In genomic region chr5:135029468-135030122, GRCh38 we compare ENCODE assay signal across 16 cellular contexts. TPM values are rescaled to one million over a fixed set of nuclear protein-coding genes. Genes with fewer than 3 reads are reported as not detected.
DNase-seq lines count a peak whose midpoint lies in the region; ATAC-seq, FAIRE-seq and TF ChIP-seq lines count a peak whose summit lies in the region.
"Had no signal": no experiment of that assay in that cellular context is flagged by ENCODE, and none has a peak within 500 bp of the region (broad histone marks: within the 10 kb centered on the region; RNA-seq: fewer than 3 reads in every experiment).

No MANE protein-coding gene starts in this region.

- no peaks in the 10 kb centered on the region for H3K36me3 Mint-ChIP-seq in CD4-positive, alpha-beta T cell (ENCODE audit: low read depth)
- H3K36me3 Mint-ChIP-seq in H9 (ENCODE audit: insufficient read depth in 1 of 3, low read depth in 3 of 3): no peaks in the 10 kb centered on the region; a peak in 1 of 7 replicates
- no peaks in the 10 kb centered on the region for H3K36me3 Mint-ChIP-seq in brain

- no peak overlapping the region for H2AK5ac ChIP-seq in H9 (ENCODE audit: insufficient read length, low read length)

- peaks cover 44% of the 10 kb centered on the region for H3K4me1 Mint-ChIP-seq in CD4-positive, alpha-beta T cell (ENCODE audit: low read depth)
- H3K4me1 Mint-ChIP-seq in H9 (peaks cover 16 to 46% of the 10 kb centered on the region in 2 experiments), brain (peaks cover 30% of the 10 kb centered on the region)

- no peaks in the 10 kb centered on the region for H3K79me2 ChIP-seq in H9 (ENCODE audit: insufficient read depth, low read length)

- no peak overlapping the region for H4K5ac ChIP-seq in H9 (ENCODE audit: insufficient read length, low read depth, low read length)

- no peaks in the 10 kb centered on the region for H3K79me1 ChIP-seq in H9 (ENCODE audit: insufficient read depth, low read depth, low read length, poor library complexity, severe bottlenecking)

- no peak for FAIRE-seq in small intestine (lab: Jason Lieb, UNC)
- FAIRE-seq: H54, kidney had no signal

- no peak for TF ChIP-seq CTCF in CD4-positive, alpha-beta T cell (IDR thresholded peaks at IDR 0.05)
- TF ChIP-seq CTCF in H9 (conservative IDR thresholded peaks at IDR 0.05) (no peak), brain (conservative IDR thresholded peaks at IDR 0.05) (no peak), breast epithelium (IDR thresholded peaks at IDR 0.05) (no peak)

- no peak overlapping the region for H3K14ac ChIP-seq in H9 (ENCODE audit: insufficient read depth, low read length)

- no peak overlapping the region for H2AFZ ChIP-seq in H9 (ENCODE audit: low read length)

- no peak for TF ChIP-seq POLR2A in breast epithelium (IDR thresholded peaks at IDR 0.05)

- H3K27ac ChIP-seq in CD4-positive, alpha-beta T cell (ENCODE audit: low read depth, low read length): no peak overlapping the region
- H3K27ac ChIP-seq in H9 (ENCODE audit: insufficient read length, low read depth, low read length) (no peak overlapping the region), small intestine (ENCODE audit: low read depth in 1 of 2, low read length in 1 of 2) (no peak overlapping the region), breast epithelium (no peak overlapping the region)
- H3K27ac ChIP-seq: C4-2B, cardiac muscle cell, thyroid gland had no signal

- no peak for DNase-seq in CD4-positive, alpha-beta T cell
- DNase-seq in H9: no peak
- DNase-seq in small intestine: no peak
- DNase-seq in breast epithelium (ENCODE audit: low spot score in 2 of 2): no peak
- DNase-seq: DND-41; effector memory CD8-positive, alpha-beta T cell; PC-3; thyroid gland had no signal

- CTCF ChIA-PET in CD4-positive, alpha-beta T cell (lab: Charles Lee): no interaction called here

- H2BK120ac ChIP-seq in H9 (ENCODE audit: low read depth, low read length, poor library complexity, severe bottlenecking): no peak overlapping the region

- no peaks in the 10 kb centered on the region for H3K9me3 ChIP-seq in CD4-positive, alpha-beta T cell (ENCODE audit: control insufficient read depth, low read length)
- no peaks in the 10 kb centered on the region for H3K9me3 ChIP-seq in H9 (ENCODE audit: control insufficient read depth, low read depth, low read length)
- no peaks in the 10 kb centered on the region for H3K9me3 ChIP-seq in mucosa of stomach (ENCODE audit: control insufficient read depth, low read length)
- H3K9me3 ChIP-seq in small intestine (ENCODE audit: control insufficient read depth, low read depth): no peaks in the 10 kb centered on the region
- no peaks in the 10 kb centered on the region for H3K9me3 ChIP-seq in breast epithelium
- H3K9me3 ChIP-seq: gastroesophageal sphincter, thyroid gland had no signal

- H3K27me3 ChIP-seq in CD4-positive, alpha-beta T cell (ENCODE audit: control insufficient read depth, insufficient read depth, low read length): peaks cover 73% of the 10 kb centered on the region
- H3K27me3 ChIP-seq in H9 (ENCODE audit: insufficient read depth, low read length) (peaks cover 85% of the 10 kb centered on the region), mucosa of stomach (ENCODE audit: control insufficient read depth, insufficient read depth, low read length) (peaks cover 34% of the 10 kb centered on the region), small intestine (ENCODE audit: control insufficient read depth in 2 of 2, insufficient read depth in 2 of 2, low read length in 2 of 2) (peaks cover 0 to 7% of the 10 kb centered on the region in 2 donors), breast epithelium (peaks cover 7 to 76% of the 10 kb centered on the region in 2 donors)

- no peak overlapping the region for H4K8ac ChIP-seq in H9 (replicated peaks; ENCODE audit: insufficient read length, low read depth, low read length)

- no peak overlapping the region for H2BK20ac ChIP-seq in H9 (ENCODE audit: low read depth, low read length, poor library complexity, severe bottlenecking)

- no peak overlapping the region for H3K23ac ChIP-seq in H9 (ENCODE audit: insufficient read length, low read depth, low read length)

- H3K56ac ChIP-seq in H9 (ENCODE audit: insufficient read length, low read depth, low read length): no peak overlapping the region

- peaks cover 79% of the 10 kb centered on the region for H3K27me3 Mint-ChIP-seq in CD4-positive, alpha-beta T cell
- peaks cover 94% of the 10 kb centered on the region for H3K27me3 Mint-ChIP-seq in H9 (ENCODE audit: low read depth)
- peaks cover 94% of the 10 kb centered on the region for H3K27me3 Mint-ChIP-seq in brain

- H3K36me3 ChIP-seq in mucosa of stomach (ENCODE audit: control insufficient read depth, insufficient read depth, low read length): no peaks in the 10 kb centered on the region
- peaks cover 3% of the 10 kb centered on the region in 2 donors for H3K36me3 ChIP-seq in small intestine (ENCODE audit: control insufficient read depth in 2 of 2, insufficient read depth in 2 of 2, low read length in 2 of 2)
- H3K36me3 ChIP-seq in breast epithelium: no peaks in the 10 kb centered on the region
- H3K36me3 ChIP-seq: cardiac muscle cell, thyroid gland had no signal

- no peak for ATAC-seq in CD4-positive, alpha-beta T cell (ENCODE audit: poor library complexity)
- no peak for ATAC-seq in activated CD4-positive, CD25-positive, alpha-beta regulatory T cell treated with anti-CD3 and anti-CD28 coated beads, Interleukin-2, amount 50 U/mL, for 24 hours
- ATAC-seq: effector memory CD8-positive, alpha-beta T cell; gastroesophageal sphincter; PC-3 had no signal

- no peak overlapping the region for H3T11ph ChIP-seq in H9 (ENCODE audit: low read length)

- H3K4me3 Mint-ChIP-seq in CD4-positive, alpha-beta T cell: peak overlapping the region; percentile 43
- H3K4me3 Mint-ChIP-seq in H9 (peak overlapping the region in 1 of 2 experiments; percentile 81; a peak in 3 of 5 replicates), brain (peak overlapping the region in 4 of 5 experiments; percentile 6 to 75 (median 27))

- intact Hi-C loops in CD4-positive, alpha-beta T cell (cut with DNase I, micrococcal nuclease): no loop called here
- intact Hi-C loops in breast epithelium (cut with DNase I; ENCODE audit: low total_unique reads): loop anchor here (5.0 kb wide), 1 partner anchor 1103 kb away; the partner anchor contains the start of gene SMAD5

- no peak overlapping the region for H4K91ac ChIP-seq in H9 (ENCODE audit: insufficient read length, low read depth, low read length)

- no peak overlapping the region for H3K4ac ChIP-seq in H9 (ENCODE audit: low read depth, low read length)

- no peak overlapping the region for H2BK5ac ChIP-seq in H9 (ENCODE audit: insufficient read length, low read length)

- no peaks in the 10 kb centered on the region for H3K9me3 Mint-ChIP-seq in CD4-positive, alpha-beta T cell
- H3K9me3 Mint-ChIP-seq in H9 (peaks cover 0 to 10% of the 10 kb centered on the region in 2 experiments; a peak in 2 of 5 replicates), brain (peaks cover 0 to 9% (median 0%) of the 10 kb centered on the region in 5 experiments)
- H3K9me3 Mint-ChIP-seq: effector memory CD8-positive, alpha-beta T cell had no signal

- peak overlapping the region; percentile 16 for H3K4me2 ChIP-seq in H9 (ENCODE audit: insufficient read depth, insufficient read length, low read length)

- POLR2A ChIA-PET in CD4-positive, alpha-beta T cell (lab: Charles Lee): no interaction called here

- H3K9ac ChIP-seq in H9 (ENCODE audit: extremely low read depth, insufficient read length, low read length) (no peak overlapping the region), mucosa of stomach (ENCODE audit: low read length) (peak overlapping the region; percentile 77)

- H3K18ac ChIP-seq in H9 (ENCODE audit: insufficient read length, low read depth, low read length): no peak overlapping the region

- no peak overlapping the region for H3K27ac Mint-ChIP-seq in CD4-positive, alpha-beta T cell
- no peak overlapping the region for H3K27ac Mint-ChIP-seq in H9
- H3K27ac Mint-ChIP-seq in brain: peak overlapping the region in 1 of 5 experiments; percentile 29
- H3K27ac Mint-ChIP-seq: effector memory CD8-positive, alpha-beta T cell had no signal

- no peaks in the 10 kb centered on the region for H3K4me1 ChIP-seq in H9 (ENCODE audit: insufficient read depth, low read length)
- H3K4me1 ChIP-seq in mucosa of stomach (ENCODE audit: control insufficient read depth, insufficient read depth, low read length): peaks cover 19% of the 10 kb centered on the region
- H3K4me1 ChIP-seq in small intestine (ENCODE audit: control insufficient read depth in 2 of 2, insufficient read depth in 1 of 2, low read depth in 1 of 2, low read length in 1 of 2): peaks cover 0 to 3% of the 10 kb centered on the region in 2 donors
- H3K4me1 ChIP-seq in breast epithelium: peaks cover 13 to 17% of the 10 kb centered on the region in 2 donors

- peaks cover 8% of the 10 kb centered on the region for H3K23me2 ChIP-seq in H9 (ENCODE audit: insufficient read length, low read depth, low read length, poor library complexity, severe bottlenecking)

- WGBS in H9 (ENCODE audit: extremely low coverage, insufficient read length, low lambda C conversion rate): 100% methylated on average over 1 of the region's 15 CpGs
- 57 to 81% (median 59%) methylated on average over 15 of the region's 15 CpGs for WGBS in small intestine, 3 donors

- no peak overlapping the region for H2BK12ac ChIP-seq in H9 (ENCODE audit: insufficient read length, low read depth, low read length)

- no peak overlapping the region for H2BK15ac ChIP-seq in H9 (ENCODE audit: low read depth, low read length)

- H4K20me1 ChIP-seq in H9 (ENCODE audit: control insufficient read depth, insufficient read depth, insufficient read length): no peaks in the 10 kb centered on the region

- no peak overlapping the region for H3K4me3 ChIP-seq in mucosa of stomach (ENCODE audit: low read length)
- H3K4me3 ChIP-seq in small intestine (ENCODE audit: low read depth in 1 of 2, low read length in 2 of 2): no peak overlapping the region
- H3K4me3 ChIP-seq in breast epithelium: peak overlapping the region in 1 of 3 donors; percentile 2
- H3K4me3 ChIP-seq: cardiac muscle cell had no signal

RNA-seq across cellular contexts. Expression of gene PITX1, which starts 4.4 kb away (rescaled TPM):
- not detected for total RNA-seq in CD4-positive, alpha-beta T cell
- total RNA-seq in H9 (2021) (not detected in 2 replicates), breast epithelium (1 to 10 TPM in 1 of 3 donors, under 1 TPM in 2; 0.15 to 2.1 (median 0.33) TPM)
- polyA plus RNA-seq in brain (ENCODE audit: insufficient read depth, low read depth, low replicate concordance) (5.9 TPM), small intestine (10 to 100 TPM in 2 of 3 donors, 1 to 10 TPM in 1; 5.4 to 30.0 (median 12.2) TPM)
- total RNA-seq: cardiac muscle cell, kidney had no signal
